ENCODE assay signal across 1 cellular context in genomic region chr1:15736035-15736665, GRCh38.
TF ChIP-seq lines count a peak whose summit lies in the region.

SLC25A34 (plus strand) TSS chr1:15736258; CDS start chr1:15736486, 228 bp downstream.

TF ChIP-seq in K562, 482 proteins besides CTCF, POLR2A, EP300 and RAD21 (continued from another document and continues in another):
- TF ChIP-seq CLOCK (CRISPR knock-in tag; IDR thresholded peaks at IDR 0.05; ENCODE audit: borderline replicate concordance) = no peak
- TF ChIP-seq FOXK2 (conservative IDR thresholded peaks at IDR 0.05 in 1 of 2, IDR thresholded peaks at IDR 0.05 in 1 of 2; ENCODE audit: low read depth in 2 of 2) = no peak
- no peak for TF ChIP-seq HDAC1 (IDR thresholded peaks at IDR 0.05)
- no peak for TF ChIP-seq E2F3 (CRISPR knock-in tag; IDR thresholded peaks at IDR 0.05)
- TF ChIP-seq HNRNPL (IDR thresholded peaks at IDR 0.05; ENCODE audit: low read depth, low read length) = peak; percentile 19; the same call in 1 of the 2 replicates
- TF ChIP-seq GTF2E2 (tag; IDR thresholded peaks at IDR 0.05) = no peak
- peak; percentile 33; the same call in 1 of the 2 replicates for TF ChIP-seq MAX (CRISPR knock-in tag; IDR thresholded peaks at IDR 0.05)
- no peak for TF ChIP-seq FOXK1 (CRISPR knock-in tag; IDR thresholded peaks at IDR 0.05; ENCODE audit: borderline replicate concordance)
- TF ChIP-seq HCFC1 (IDR thresholded peaks at IDR 0.05; ENCODE audit: low read depth, low read length) = no peak
- no peak for TF ChIP-seq FOXA1 (IDR thresholded peaks at IDR 0.05; ENCODE audit: borderline replicate concordance)
- TF ChIP-seq HOMEZ (CRISPR knock-in tag; IDR thresholded peaks at IDR 0.05) = no peak
- TF ChIP-seq PYGO2 (tag; IDR thresholded peaks at IDR 0.05) = no peak
- no peak for TF ChIP-seq MED1 (CRISPR knock-in tag; IDR thresholded peaks at IDR 0.05; ENCODE audit: borderline replicate concordance)
- TF ChIP-seq NFE2L1 (tag; IDR thresholded peaks at IDR 0.05; ENCODE audit: borderline replicate concordance, low read depth) = no peak
- TF ChIP-seq TCF15 (CRISPR knock-in tag; IDR thresholded peaks at IDR 0.05) = no peak
- TF ChIP-seq CAMTA2 (CRISPR knock-in tag; conservative IDR thresholded peaks at IDR 0.05) = no peak
- TF ChIP-seq IRF2 (CRISPR knock-in tag; IDR thresholded peaks at IDR 0.05) = no peak
- TF ChIP-seq CUX1 (CRISPR knock-in tag; IDR thresholded peaks at IDR 0.05) = no peak
- TF ChIP-seq ZNF282 (CRISPR knock-in tag; IDR thresholded peaks at IDR 0.05) = 0 out of 2 replicates have a peak, but pooled peaks have one; percentile 52
- TF ChIP-seq KDM1A (IDR thresholded peaks at IDR 0.05) = no peak
- no peak for TF ChIP-seq C11orf30 (IDR thresholded peaks at IDR 0.05; ENCODE audit: low read depth)
- no peak for TF ChIP-seq ZNF197 (CRISPR knock-in tag; IDR thresholded peaks at IDR 0.05; ENCODE audit: low read depth)
- TF ChIP-seq VEZF1 (CRISPR knock-in tag; IDR thresholded peaks at IDR 0.05) = no peak
- no peak for TF ChIP-seq TEAD4 (IDR thresholded peaks at IDR 0.05; ENCODE audit: low read length)
- no peak for TF ChIP-seq TEAD4 (CRISPR knock-in tag; IDR thresholded peaks at IDR 0.05; ENCODE audit: borderline replicate concordance)
- 0 out of 2 replicates have a peak, but pooled peaks have one; percentile 9 for TF ChIP-seq MYNN (IDR thresholded peaks at IDR 0.05)
- no peak for TF ChIP-seq MYNN (CRISPR knock-in tag; IDR thresholded peaks at IDR 0.05)
- no peak for TF ChIP-seq CCAR2 (IDR thresholded peaks at IDR 0.05; ENCODE audit: low read depth, low read length)
- no peak for TF ChIP-seq THRA (IDR thresholded peaks at IDR 0.05)
- no peak for TF ChIP-seq ZNF717 (CRISPR knock-in tag; IDR thresholded peaks at IDR 0.05)
- TF ChIP-seq ATF7 (IDR thresholded peaks at IDR 0.05) = no peak
- TF ChIP-seq MECOM (CRISPR knock-in tag; IDR thresholded peaks at IDR 0.05) = no peak
- TF ChIP-seq CHAMP1 (IDR thresholded peaks at IDR 0.05) = no peak
- TF ChIP-seq RFX5 (IDR thresholded peaks at IDR 0.05; ENCODE audit: low read depth, low read length) = no peak
- no peak for TF ChIP-seq KLF1 (tag; IDR thresholded peaks at IDR 0.05)
- no peak for TF ChIP-seq ESRRB (CRISPR knock-in tag; IDR thresholded peaks at IDR 0.05; ENCODE audit: borderline replicate concordance)
- TF ChIP-seq ZNF398 (CRISPR knock-in tag; IDR thresholded peaks at IDR 0.05) = no peak
- no peak for TF ChIP-seq MTA3 (IDR thresholded peaks at IDR 0.05; ENCODE audit: borderline replicate concordance)
- no peak for TF ChIP-seq ETV1 (tag; conservative IDR thresholded peaks at IDR 0.05; ENCODE audit: low read depth)
- TF ChIP-seq NONO (IDR thresholded peaks at IDR 0.05; ENCODE audit: low read depth in 2 of 2, low read length in 1 of 2) = no peak
- no peak for TF ChIP-seq SIX5 (IDR thresholded peaks at IDR 0.05; ENCODE audit: borderline replicate concordance in 1 of 2, insufficient read depth in 1 of 2, low read depth in 1 of 2, low read length in 2 of 2)
- TF ChIP-seq SRSF7 (optimal IDR thresholded peaks at IDR 0.05; ENCODE audit: low read depth, low read length) = no peak
